ENCODE assay signal across 1 cellular context in the genomic region with DNA sequence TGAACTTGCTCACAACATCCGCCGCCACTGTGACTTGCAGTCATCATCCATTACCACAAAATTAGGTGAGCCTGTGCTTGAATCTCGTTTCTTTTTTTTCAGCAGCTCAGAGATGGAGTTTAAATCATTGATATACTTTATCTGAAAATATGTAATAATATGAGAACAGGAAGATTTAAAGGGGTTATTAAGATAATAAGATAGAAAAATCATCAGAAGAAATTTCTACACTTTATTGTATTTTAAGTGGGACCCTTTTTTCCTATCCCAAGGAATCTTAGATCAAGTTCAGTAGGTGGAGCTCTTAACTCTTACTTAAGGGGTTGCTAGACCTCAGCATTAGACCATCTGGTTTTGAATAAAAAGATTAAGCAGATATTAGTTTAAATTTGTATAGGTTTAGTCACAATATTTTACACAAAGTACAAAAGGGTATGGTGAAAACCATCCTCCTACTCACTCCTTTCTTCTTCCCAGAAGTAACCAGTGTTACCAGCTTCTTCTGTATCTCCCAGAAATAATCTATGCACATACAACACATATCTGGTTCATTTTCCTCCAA.
TF ChIP-seq lines count a peak whose summit lies in the region.

No MANE protein-coding gene starts in this region.

TF ChIP-seq in HepG2, 621 proteins besides CTCF, POLR2A, EP300 and RAD21:
- TF ChIP-seq, protein P1, sequence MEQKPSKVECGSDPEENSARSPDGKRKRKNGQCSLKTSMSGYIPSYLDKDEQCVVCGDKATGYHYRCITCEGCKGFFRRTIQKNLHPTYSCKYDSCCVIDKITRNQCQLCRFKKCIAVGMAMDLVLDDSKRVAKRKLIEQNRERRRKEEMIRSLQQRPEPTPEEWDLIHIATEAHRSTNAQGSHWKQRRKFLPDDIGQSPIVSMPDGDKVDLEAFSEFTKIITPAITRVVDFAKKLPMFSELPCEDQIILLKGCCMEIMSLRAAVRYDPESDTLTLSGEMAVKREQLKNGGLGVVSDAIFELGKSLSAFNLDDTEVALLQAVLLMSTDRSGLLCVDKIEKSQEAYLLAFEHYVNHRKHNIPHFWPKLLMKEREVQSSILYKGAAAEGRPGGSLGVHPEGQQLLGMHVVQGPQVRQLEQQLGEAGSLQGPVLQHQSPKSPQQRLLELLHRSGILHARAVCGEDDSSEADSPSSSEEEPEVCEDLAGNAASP (CRISPR knock-in tag; IDR thresholded peaks at IDR 0.05; ENCODE audit: borderline replicate concordance): 0 out of 2 replicates have a peak, but pooled peaks have one; percentile 7
- TF ChIP-seq KLF13 (CRISPR knock-in tag; IDR thresholded peaks at IDR 0.05) (no peak), STAG1 (CRISPR knock-in tag; IDR thresholded peaks at IDR 0.05) (peak; percentile 25), POLR2AphosphoS2 (IDR thresholded peaks at IDR 0.05; ENCODE audit: low read depth, low read length) (no peak), NCOA1 (CRISPR knock-in tag; IDR thresholded peaks at IDR 0.05) (0 out of 2 replicates have a peak, but pooled peaks have one; percentile 10), RXRB (CRISPR knock-in tag; IDR thresholded peaks at IDR 0.05; ENCODE audit: borderline replicate concordance) (peak; percentile 5; the same call in 1 of the 2 replicates), THYN1 (CRISPR knock-in tag; IDR thresholded peaks at IDR 0.05; ENCODE audit: borderline replicate concordance, low read depth) (0 out of 2 replicates have a peak, but pooled peaks have one; percentile 38), ZNF331 (CRISPR knock-in tag; IDR thresholded peaks at IDR 0.05) (0 out of 2 replicates have a peak, but pooled peaks have one; percentile 2)
- TF ChIP-seq, protein P2, sequence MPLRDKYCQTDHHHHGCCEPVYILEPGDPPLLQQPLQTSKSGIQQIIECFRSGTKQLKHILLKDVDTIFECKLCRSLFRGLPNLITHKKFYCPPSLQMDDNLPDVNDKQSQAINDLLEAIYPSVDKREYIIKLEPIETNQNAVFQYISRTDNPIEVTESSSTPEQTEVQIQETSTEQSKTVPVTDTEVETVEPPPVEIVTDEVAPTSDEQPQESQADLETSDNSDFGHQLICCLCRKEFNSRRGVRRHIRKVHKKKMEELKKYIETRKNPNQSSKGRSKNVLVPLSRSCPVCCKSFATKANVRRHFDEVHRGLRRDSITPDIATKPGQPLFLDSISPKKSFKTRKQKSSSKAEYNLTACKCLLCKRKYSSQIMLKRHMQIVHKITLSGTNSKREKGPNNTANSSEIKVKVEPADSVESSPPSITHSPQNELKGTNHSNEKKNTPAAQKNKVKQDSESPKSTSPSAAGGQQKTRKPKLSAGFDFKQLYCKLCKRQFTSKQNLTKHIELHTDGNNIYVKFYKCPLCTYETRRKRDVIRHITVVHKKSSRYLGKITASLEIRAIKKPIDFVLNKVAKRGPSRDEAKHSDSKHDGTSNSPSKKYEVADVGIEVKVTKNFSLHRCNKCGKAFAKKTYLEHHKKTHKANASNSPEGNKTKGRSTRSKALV (CRISPR knock-in tag; IDR thresholded peaks at IDR 0.05): 0 out of 2 replicates have a peak, but pooled peaks have one; percentile 51
TF ChIP-seq in HepG2: peak in this region for 7.
